ENCODE assay signal across 7 cellular contexts in genomic region chr14:94124582-94125377, GRCh38. TPM values are rescaled to one million over a fixed set of nuclear protein-coding genes. Genes with fewer than 3 reads are reported as not detected.
"Had no signal": no experiment of that assay in that cellular context is flagged by ENCODE, and none has a peak within 500 bp of the region (broad histone marks: within the 10 kb centered on the region; RNA-seq: fewer than 3 reads in every experiment).

No MANE protein-coding gene starts in this region.

- H3K9me3 ChIP-seq: transverse colon had no signal

- DNase-seq: activated CD4-positive, alpha-beta T cell treated with anti-CD3 and anti-CD28 coated beads, Interleukin-2, amount 50 U/mL, for 48 hours; activated naive CD8-positive, alpha-beta T cell treated with anti-CD3 and anti-CD28 coated beads, Interleukin-2, amount 10 ng/mL, durations not matched to agents 7 days and 5 days; foreskin melanocyte; occipital lobe; transverse colon had no signal

- H3K4me3 ChIP-seq: skin epidermis, transverse colon had no signal

- H3K36me3 ChIP-seq: transverse colon had no signal

- ATAC-seq: natural killer cell treated with Interleukin-12 subunit alpha and Interleukin-12 subunit beta and Interleukin-15 and Interleukin-18, amount 100 ng/mL, for 72 hours had no signal

- H3K27me3 ChIP-seq: transverse colon had no signal

- H3K27ac ChIP-seq: skin epidermis, transverse colon had no signal

RNA-seq across cellular contexts. Expression of gene PPP4R4, which starts 49.3 kb away (rescaled TPM):
- total RNA-seq: transverse colon had no signal
